In genomic region chr11:7436657-7437056, GRCh38 we compare ENCODE assay signal across 1 cellular context.
TF ChIP-seq lines count a peak whose summit lies in the region.

No MANE protein-coding gene starts in this region.

TF ChIP-seq in GM12878, 131 proteins besides CTCF, POLR2A, EP300 and RAD21 (continued from another document and continues in another):
- TF ChIP-seq CEBPZ (IDR thresholded peaks at IDR 0.05; ENCODE audit: low read depth, low read length) (no peak), EZH2 (IDR thresholded peaks at IDR 0.05; ENCODE audit: borderline replicate concordance, control insufficient read depth, low read depth, low read length) (no peak), MLLT1 (IDR thresholded peaks at IDR 0.05) (no peak), ZBED1 (IDR thresholded peaks at IDR 0.05; ENCODE audit: borderline replicate concordance) (no peak), MYC (IDR thresholded peaks at IDR 0.05; ENCODE audit: insufficient read depth, insufficient read length, insufficient replicate concordance, low read length, severe bottlenecking) (no peak), SMARCA5 (IDR thresholded peaks at IDR 0.05) (peak; percentile 30; the same call in 1 of the 2 replicates), SP1 (IDR thresholded peaks at IDR 0.05; ENCODE audit: low read depth, low read length) (no peak), NR2F1 (conservative IDR thresholded peaks at IDR 0.05) (no peak), SMC3 (IDR thresholded peaks at IDR 0.05; ENCODE audit: borderline replicate concordance, low read length) (no peak), TCF12 (IDR thresholded peaks at IDR 0.05; ENCODE audit: low read depth, low read length) (no peak), SPI1 (IDR thresholded peaks at IDR 0.05; ENCODE audit: borderline replicate concordance, insufficient read depth, low read depth, low read length) (peak; percentile 60), ATF7 (IDR thresholded peaks at IDR 0.05; ENCODE audit: low read depth) (peak; percentile 56), ATF3 (IDR thresholded peaks at IDR 0.05; ENCODE audit: borderline replicate concordance, extremely low read depth, low read depth, low read length) (no peak), YY1 (IDR thresholded peaks at IDR 0.05; ENCODE audit: low read depth, low read length) (no peak), TCF7 (IDR thresholded peaks at IDR 0.05; ENCODE audit: borderline replicate concordance) (no peak), SKIL (IDR thresholded peaks at IDR 0.05; ENCODE audit: low read depth, poor library complexity, severe bottlenecking) (no peak), PML (IDR thresholded peaks at IDR 0.05; ENCODE audit: low read length) (no peak), RFX5 (IDR thresholded peaks at IDR 0.05; ENCODE audit: low read depth, low read length) (no peak), CUX1 (IDR thresholded peaks at IDR 0.05; ENCODE audit: insufficient replicate concordance, low read depth, low read length) (no peak), HSF1 (IDR thresholded peaks at IDR 0.05; ENCODE audit: low read depth, low read length) (no peak), PAX5 (IDR thresholded peaks at IDR 0.05; ENCODE audit: borderline replicate concordance, low read depth, low read length) (no peak), KLF5 (IDR thresholded peaks at IDR 0.05; ENCODE audit: partially characterized antibody) (no peak), PRDM15 (CRISPR knock-in tag; IDR thresholded peaks at IDR 0.05) (no peak), E2F4 (IDR thresholded peaks at IDR 0.05; ENCODE audit: low read depth, low read length) (no peak), E2F8 (IDR thresholded peaks at IDR 0.05; ENCODE audit: low read depth, partially characterized antibody) (no peak)
